ENCODE assay signal across 29 cellular contexts in genomic region chr17:71753070-71753469, GRCh38.
"Had no signal": no experiment of that assay in that cellular context is flagged by ENCODE, and none has a peak within 500 bp of the region (broad histone marks: within the 10 kb centered on the region; RNA-seq: fewer than 3 reads in every experiment).

No MANE protein-coding gene starts in this region.

- H3K9me3 ChIP-seq: body of pancreas, breast epithelium, MG63 had no signal

- FAIRE-seq: RCC 7860, TTC549 had no signal

- ATAC-seq: activated CD8-positive, alpha-beta T cell treated with anti-CD3 and anti-CD28 coated beads for 36 hours; activated T-cell treated with anti-CD3 and anti-CD28 coated beads, Interleukin-2, amount 50 U/mL, for 72 hours; activated T-helper 17 cell treated with anti-CD3 and anti-CD28 coated beads, Interleukin-2, amount 50 U/mL, for 72 hours; body of pancreas had no signal

- H3K27ac ChIP-seq: body of pancreas, breast epithelium, PC-9, RWPE1 had no signal

- H3K4me3 ChIP-seq: body of pancreas, breast epithelium, MG63, PC-9 had no signal

- H3K4me2 ChIP-seq: PC-9 had no signal

- H3K4me1 ChIP-seq: body of pancreas, breast epithelium had no signal

- DNase-seq: activated CD4-positive, alpha-beta T cell treated with anti-CD3 and anti-CD28 coated beads, Interleukin-2, amount 10 ng/mL, durations not matched to agents 24 days and 14 days; activated CD4-positive, alpha-beta T cell treated with anti-CD3 and anti-CD28 coated beads, Interleukin-2, amount 50 U/mL, for 4 hours; activated CD8-positive, alpha-beta T cell treated with anti-CD3 and anti-CD28 coated beads for 36 hours; activated effector memory CD4-positive, alpha-beta T cell treated with anti-CD3 and anti-CD28 coated beads, Interleukin-2, amount 50 U/mL, for 16 hours; activated naive CD4-positive, alpha-beta T cell; activated naive CD4-positive, alpha-beta T cell treated with anti-CD3 and anti-CD28 coated beads, Interleukin-2, amount 50 U/mL, for 16 hours; activated naive CD8-positive, alpha-beta T cell treated with anti-CD3 and anti-CD28 coated beads for 36 hours; activated T-cell treated with anti-CD3 and anti-CD28 coated beads, Interleukin-2, amount 50 U/mL, for 1 hour; activated T-cell treated with anti-CD3 and anti-CD28 coated beads, Interleukin-2, amount 50 U/mL, for 72 hours; amniotic stem cell; aorta; body of pancreas; caudate nucleus; Kasumi-1; MG63; NCI-H1048; NCI-H1105 treated with DMSO at 0.1 percent for 48 hours; NCI-H1436 treated with DMSO at 0.1 percent for 48 hours; NCI-H1694 treated with DMSO at 0.1 percent for 48 hours; NCI-H2029; NCI-H345; NCI-H524 treated with DMSO at 0.1 percent for 48 hours; PC-9; Right ventricle myocardium superior had no signal
